29 cellular contexts compared by ENCODE assay signal in the genomic region with DNA sequence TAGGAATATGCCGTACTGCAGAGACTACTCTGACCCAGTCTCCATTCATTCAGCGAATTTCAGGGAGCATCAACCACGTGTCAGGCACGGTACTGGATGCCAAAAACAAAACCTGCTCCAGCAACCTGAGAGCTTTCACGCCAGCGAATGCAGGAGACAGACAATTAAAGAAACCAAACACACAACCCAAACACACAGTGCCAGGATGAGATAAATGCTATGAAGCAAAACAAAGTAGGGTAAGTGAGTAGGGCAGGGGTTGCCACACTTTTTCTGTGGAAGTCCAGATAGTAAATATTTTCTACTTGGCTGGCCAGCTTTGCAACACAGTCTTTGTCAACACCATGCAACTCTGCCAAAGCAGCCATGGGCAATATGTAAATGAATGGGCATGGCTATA. TPM values are rescaled to one million over a fixed set of nuclear protein-coding genes. Genes with fewer than 3 reads are reported as not detected.
DNase-seq lines count a peak whose midpoint lies in the region; ATAC-seq and TF ChIP-seq lines count a peak whose summit lies in the region.
"Had no signal": no experiment of that assay in that cellular context is flagged by ENCODE, and none has a peak within 500 bp of the region (broad histone marks: within the 10 kb centered on the region; RNA-seq: fewer than 3 reads in every experiment).

No MANE protein-coding gene starts in this region.

- H3K36me3 Mint-ChIP-seq in Caco-2 (ENCODE audit: insufficient read depth, unreplicated experiment), result peaks cover 96% of the 10 kb centered on the region
- H3K36me3 Mint-ChIP-seq: activated naive CD8-positive, alpha-beta T cell treated with anti-CD3 and anti-CD28 coated beads, Interleukin-2, amount 10 ng/mL, durations not matched to agents 7 days and 5 days; natural killer cell treated with Interleukin-12 subunit alpha and Interleukin-12 subunit beta and Interleukin-15 and Interleukin-18, amount 100 ng/mL, for 72 hours; stimulated activated effector memory CD8-positive, alpha-beta T cell treated with anti-CD3 and anti-CD28 coated beads, Interleukin-12 subunit alpha, Interleukin-12 subunit beta, amount 100 ng/mL, for 72 hours had no signal

- H3K4me1 ChIP-seq in Caco-2, result peaks cover 14% of the 10 kb centered on the region
- H3K4me1 ChIP-seq in adipocyte (ENCODE audit: control insufficient read depth, insufficient read depth, low read length), result peaks cover 52% of the 10 kb centered on the region
- H3K4me1 ChIP-seq in mucosa of descending colon (ENCODE audit: low read depth), result peaks cover 29% of the 10 kb centered on the region

- peaks cover 6% of the 10 kb centered on the region for H3K27me3 Mint-ChIP-seq in Caco-2 (ENCODE audit: insufficient read depth, unreplicated experiment)
- H3K27me3 Mint-ChIP-seq: activated naive CD8-positive, alpha-beta T cell treated with anti-CD3 and anti-CD28 coated beads, Interleukin-2, amount 10 ng/mL, durations not matched to agents 7 days and 5 days; activated T-cell treated with anti-CD3 and anti-CD28 coated beads, Interleukin-2, amount 50 U/mL, for 24 hours; natural killer cell treated with Interleukin-12 subunit alpha and Interleukin-12 subunit beta and Interleukin-15 and Interleukin-18, amount 100 ng/mL, for 72 hours had no signal

- POLR2A ChIA-PET in Caco-2 (lab: Charles Lee), result no interaction called here

- intact Hi-C loops in Caco-2 (cut with micrococcal nuclease; ENCODE audit: unreplicated experiment), result no loop called here
- intact Hi-C loops in mucosa of descending colon (cut with DNase I, micrococcal nuclease), result no loop called here

- H3K9me3 ChIP-seq in Caco-2, result peaks cover 23% of the 10 kb centered on the region
- no peaks in the 10 kb centered on the region for H3K9me3 ChIP-seq in adipocyte (ENCODE audit: control insufficient read depth, low read length)
- no peaks in the 10 kb centered on the region for H3K9me3 ChIP-seq in mucosa of descending colon
- H3K9me3 ChIP-seq: ascending aorta, heart left ventricle had no signal

- H3K4me3 ChIP-seq in Caco-2 (ENCODE audit: low read depth, low read length), result no peak overlapping the region
- H3K4me3 ChIP-seq in adipocyte (ENCODE audit: low read length), result no peak overlapping the region
- H3K4me3 ChIP-seq in mucosa of descending colon, result no peak overlapping the region
- H3K4me3 ChIP-seq: ascending aorta, heart left ventricle, lung had no signal

- H3K4me3 Mint-ChIP-seq in Caco-2 (ENCODE audit: unreplicated experiment), result no peak overlapping the region
- H3K4me3 Mint-ChIP-seq: activated naive CD8-positive, alpha-beta T cell treated with anti-CD3 and anti-CD28 coated beads, Interleukin-2, amount 10 ng/mL, durations not matched to agents 7 days and 5 days; activated T-cell treated with anti-CD3 and anti-CD28 coated beads, Interleukin-2, amount 50 U/mL, for 24 hours; effector memory CD8-positive, alpha-beta T cell; natural killer cell treated with Interleukin-12 subunit alpha and Interleukin-12 subunit beta and Interleukin-15 and Interleukin-18, amount 100 ng/mL, for 72 hours; stimulated activated effector memory CD8-positive, alpha-beta T cell treated with anti-CD3 and anti-CD28 coated beads, Interleukin-12 subunit alpha, Interleukin-12 subunit beta, amount 100 ng/mL, for 72 hours had no signal

- peak overlapping the region; percentile 57 for H3K27ac Mint-ChIP-seq in Caco-2 (ENCODE audit: unreplicated experiment)
- H3K27ac Mint-ChIP-seq: activated naive CD8-positive, alpha-beta T cell treated with anti-CD3 and anti-CD28 coated beads, Interleukin-2, amount 10 ng/mL, durations not matched to agents 7 days and 5 days; activated T-cell treated with anti-CD3 and anti-CD28 coated beads, Interleukin-2, amount 50 U/mL, for 24 hours; effector memory CD8-positive, alpha-beta T cell; natural killer cell treated with Interleukin-12 subunit alpha and Interleukin-12 subunit beta and Interleukin-15 and Interleukin-18, amount 100 ng/mL, for 72 hours; stimulated activated effector memory CD8-positive, alpha-beta T cell treated with anti-CD3 and anti-CD28 coated beads, Interleukin-12 subunit alpha, Interleukin-12 subunit beta, amount 100 ng/mL, for 72 hours had no signal

- no peaks in the 10 kb centered on the region for H3K4me1 Mint-ChIP-seq in Caco-2 (ENCODE audit: low read depth, unreplicated experiment)

- H3K27me3 ChIP-seq in Caco-2 (replicated peaks; ENCODE audit: control insufficient read depth, insufficient read depth, low read length), result no peaks in the 10 kb centered on the region
- H3K27me3 ChIP-seq in adipocyte (replicated peaks; ENCODE audit: control insufficient read depth, insufficient read depth, low read length), result no peaks in the 10 kb centered on the region
- H3K27me3 ChIP-seq: ascending aorta, heart left ventricle had no signal

- H3K9ac ChIP-seq in adipocyte (ENCODE audit: low read length), result peak overlapping the region; percentile 55

- H3K36me3 ChIP-seq in Caco-2 (ENCODE audit: control insufficient read depth, insufficient read depth, low read length) (peaks cover 19% of the 10 kb centered on the region), adipocyte (ENCODE audit: control insufficient read depth, insufficient read depth, low read length, severe bottlenecking) (peaks cover 56% of the 10 kb centered on the region), mucosa of descending colon (ENCODE audit: low read depth) (no peaks in the 10 kb centered on the region)

- ATAC-seq in mucosa of descending colon, result peak; percentile 5
- ATAC-seq: effector memory CD8-positive, alpha-beta T cell; stimulated activated effector memory CD8-positive, alpha-beta T cell treated with anti-CD3 and anti-CD28 coated beads, Interleukin-12 subunit alpha, Interleukin-12 subunit beta, amount 100 ng/mL, for 72 hours had no signal

- DNase-seq in NCI-H2107 treated with DMSO at 0.1 percent for 48 hours (lab: John Stamatoyannopoulos, UW; ENCODE audit: unreplicated experiment) (peak; percentile 11), NCI-H2107 (lab: John Stamatoyannopoulos, UW) (no peak), Caco-2 (no peak), adipocyte (ENCODE audit: low read depth) (no peak), mucosa of descending colon (no peak), activated gamma-delta T cell treated with Interleukin-2 at 50 U/mL for 16 hours (no peak), NCI-H1417 treated with DMSO at 0.1 percent for 48 hours (lab: John Stamatoyannopoulos, UW) (no peak), superior temporal gyrus (ENCODE audit: extremely low spot score) (no peak)
- DNase-seq: 8988T; activated CD4-positive, alpha-beta T cell treated with anti-CD3 and anti-CD28 coated beads, Interleukin-2, amount 50 U/mL, for 1 hour; activated CD4-positive, CD25-positive, alpha-beta regulatory T cell; activated gamma-delta T cell; activated naive CD8-positive, alpha-beta T cell treated with anti-CD3 and anti-CD28 coated beads, Interleukin-2, amount 10 ng/mL, durations not matched to agents 7 days and 5 days; activated T-cell treated with anti-CD3 and anti-CD28 coated beads, Interleukin-2, amount 50 U/mL, for 24 hours; Calu3; DND-41; effector memory CD8-positive, alpha-beta T cell; foreskin fibroblast; heart left ventricle; NCI-H1105; NCI-H1930; NCI-H524 treated with DMSO at 0.1 percent for 48 hours; NK-92 treated with Interleukin-12 subunit alpha and Interleukin-12 subunit beta, amount 100 ng/mL, for 24 hours; occipital lobe; T-helper 1 cell had no signal

- CTCF ChIA-PET in Caco-2 (lab: Charles Lee), result no interaction called here

- BruUV-seq in Caco-2 (replicated peaks; lab: Mats Ljungman, UMichigan), result no TSS peak

- no peak for TF ChIP-seq CTCF in Caco-2 (IDR thresholded peaks at IDR 0.05; ENCODE audit: insufficient read depth in 1 of 2, low read depth in 1 of 2, low read length in 1 of 2, severe bottlenecking in 1 of 2, unreplicated experiment in 1 of 2)
- TF ChIP-seq CTCF in mucosa of descending colon (IDR thresholded peaks at IDR 0.05), result no peak

- peaks cover 13% of the 10 kb centered on the region for H3K9me3 Mint-ChIP-seq in Caco-2 (ENCODE audit: unreplicated experiment)
- H3K9me3 Mint-ChIP-seq: stimulated activated effector memory CD8-positive, alpha-beta T cell treated with anti-CD3 and anti-CD28 coated beads, Interleukin-12 subunit alpha, Interleukin-12 subunit beta, amount 100 ng/mL, for 72 hours had no signal

RNA-seq across cellular contexts. Expression of gene MOCS1, which starts 10.0 kb away (rescaled TPM):
- total RNA-seq in Caco-2 (2022) (43.4 and 44.7 TPM in 2 replicates), mucosa of descending colon (10 to 100 TPM; 22.0 to 30.9 (median 22.3) TPM)
